In genomic region chr2:8529706-8530277, GRCh38 we compare ENCODE assay signal across 27 cellular contexts.
DNase-seq lines count a peak whose midpoint lies in the region; ATAC-seq and TF ChIP-seq lines count a peak whose summit lies in the region.
"Had no signal": no experiment of that assay in that cellular context is flagged by ENCODE, and none has a peak within 500 bp of the region (broad histone marks: within the 10 kb centered on the region; RNA-seq: fewer than 3 reads in every experiment).

No MANE protein-coding gene starts in this region.

- H3K27ac Mint-ChIP-seq in natural killer cell treated with Interleukin-12 subunit alpha and Interleukin-12 subunit beta and Interleukin-15 and Interleukin-18, amount 100 ng/mL, for 72 hours: peak overlapping the region; percentile 38 to 48
- H3K27ac Mint-ChIP-seq in natural killer cell (no peak overlapping the region), neural crest cell (ENCODE audit: unreplicated experiment) (peak overlapping the region; percentile 35)
- H3K27ac Mint-ChIP-seq: memory B cell had no signal

- no peak for TF ChIP-seq CTCF in natural killer cell (IDR thresholded peaks at IDR 0.05)
- TF ChIP-seq CTCF in neural crest cell (conservative IDR thresholded peaks at IDR 0.05): no peak

- H3K4me3 Mint-ChIP-seq in natural killer cell treated with Interleukin-12 subunit alpha and Interleukin-12 subunit beta and Interleukin-15 and Interleukin-18, amount 100 ng/mL, for 72 hours: no peak overlapping the region
- H3K4me3 Mint-ChIP-seq in natural killer cell (no peak overlapping the region), neural crest cell (no peak overlapping the region)
- H3K4me3 Mint-ChIP-seq: CD4-positive, CD25-positive, alpha-beta regulatory T cell; central memory CD8-positive, alpha-beta T cell; memory B cell had no signal

- H3K9me3 Mint-ChIP-seq in natural killer cell treated with Interleukin-12 subunit alpha and Interleukin-12 subunit beta and Interleukin-15 and Interleukin-18, amount 100 ng/mL, for 72 hours: peaks cover 11% of the 10 kb centered on the region
- H3K9me3 Mint-ChIP-seq in natural killer cell (peaks cover 3 to 4% of the 10 kb centered on the region in 2 donors), neural crest cell (peaks cover 13% of the 10 kb centered on the region)

- no peaks in the 10 kb centered on the region for H3K27me3 Mint-ChIP-seq in natural killer cell treated with Interleukin-12 subunit alpha and Interleukin-12 subunit beta and Interleukin-15 and Interleukin-18, amount 100 ng/mL, for 72 hours
- H3K27me3 Mint-ChIP-seq in natural killer cell (ENCODE audit: low read depth in 2 of 2) (no peaks in the 10 kb centered on the region), neural crest cell (ENCODE audit: low read depth) (no peaks in the 10 kb centered on the region)
- H3K27me3 Mint-ChIP-seq: CD4-positive, CD25-positive, alpha-beta regulatory T cell; central memory CD8-positive, alpha-beta T cell; memory B cell had no signal

- ATAC-seq in natural killer cell treated with Interleukin-12 subunit alpha and Interleukin-12 subunit beta and Interleukin-15 and Interleukin-18, amount 100 ng/mL, for 72 hours: no peak
- ATAC-seq in natural killer cell: no peak
- ATAC-seq: body of pancreas, HCT116, left lobe of liver, psoas muscle had no signal

- peaks cover 18% of the 10 kb centered on the region for H3K36me3 Mint-ChIP-seq in natural killer cell treated with Interleukin-12 subunit alpha and Interleukin-12 subunit beta and Interleukin-15 and Interleukin-18, amount 100 ng/mL, for 72 hours
- H3K36me3 Mint-ChIP-seq in natural killer cell (peaks cover 15% of the 10 kb centered on the region), neural crest cell (ENCODE audit: low read depth) (peaks cover 4% of the 10 kb centered on the region)

- peaks cover 34 to 45% of the 10 kb centered on the region in 2 donors for H3K4me1 Mint-ChIP-seq in natural killer cell treated with Interleukin-12 subunit alpha and Interleukin-12 subunit beta and Interleukin-15 and Interleukin-18, amount 100 ng/mL, for 72 hours (ENCODE audit: low read depth in 2 of 2)
- H3K4me1 Mint-ChIP-seq in natural killer cell: peaks cover 27 to 46% of the 10 kb centered on the region in 2 donors
- H3K4me1 Mint-ChIP-seq in neural crest cell: peaks cover 6% of the 10 kb centered on the region

- DNase-seq in DMS53 (lab: John Stamatoyannopoulos, UW): peak; percentile 56
- no peak for DNase-seq in DMS53 treated with DMSO at 0.1 percent for 48 hours (lab: John Stamatoyannopoulos, UW; ENCODE audit: unreplicated experiment)
- no peak for DNase-seq in natural killer cell treated with Interleukin-12 subunit alpha and Interleukin-12 subunit beta and Interleukin-15 and Interleukin-18, amount 100 ng/mL, for 72 hours (ENCODE audit: low spot score)
- no peak for DNase-seq in natural killer cell
- no peak for DNase-seq in neural crest cell (ENCODE audit: low read depth, low spot score)
- no peak for DNase-seq in hepatic stellate cell (ENCODE audit: low spot score)
- DNase-seq in stimulated activated CD4-positive, alpha-beta T cell treated with anti-CD3 and anti-CD28 coated beads, Interleukin-12 subunit alpha, Interleukin-12 subunit beta, amount 100 ng/mL, for 4 hours: no peak
- DNase-seq in NCI-H524 treated with DMSO at 0.1 percent for 48 hours (lab: John Stamatoyannopoulos, UW): no peak
- DNase-seq: activated CD4-positive, alpha-beta T cell treated with anti-CD3 and anti-CD28 coated beads for 4 hours; activated T-cell treated with anti-CD3 and anti-CD28 coated beads, Interleukin-2, amount 50 U/mL, for 48 hours; body of pancreas; CD4-positive, CD25-positive, alpha-beta regulatory T cell; erythroblast; Kasumi-1; NCI-H1436 treated with DMSO at 0.1 percent for 48 hours; NCI-H446; NK-92 treated with Interleukin-12 subunit alpha and Interleukin-12 subunit beta, amount 100 ng/mL, for 24 hours; psoas muscle; sigmoid colon; stimulated activated CD4-positive, alpha-beta T cell treated with anti-CD3 and anti-CD28 coated beads, Interleukin-4, amount 100 ng/mL, for 4 hours; substantia nigra; T-helper 9 cell; trophoblast cell had no signal

- intact Hi-C loops in natural killer cell (cut with micrococcal nuclease): loop anchor here (5.0 kb wide), 1 partner anchor 153 kb away; the partner anchor contains the start of gene ID2

Comparison
In these comparisons a context has a peak if more than half of its experiments do, and no peak if none do; other contexts are left out.
1. H3K27ac Mint-ChIP-seq: peak in natural killer cell treated with Interleukin-12 subunit alpha and Interleukin-12 subunit beta and Interleukin-15 and Interleukin-18, amount 100 ng/mL, for 72 hours (2 of 2) and neural crest cell (single experiment); none in natural killer cell (0 of 2).